ENCODE assay signal across 1 cellular context in the genomic region with DNA sequence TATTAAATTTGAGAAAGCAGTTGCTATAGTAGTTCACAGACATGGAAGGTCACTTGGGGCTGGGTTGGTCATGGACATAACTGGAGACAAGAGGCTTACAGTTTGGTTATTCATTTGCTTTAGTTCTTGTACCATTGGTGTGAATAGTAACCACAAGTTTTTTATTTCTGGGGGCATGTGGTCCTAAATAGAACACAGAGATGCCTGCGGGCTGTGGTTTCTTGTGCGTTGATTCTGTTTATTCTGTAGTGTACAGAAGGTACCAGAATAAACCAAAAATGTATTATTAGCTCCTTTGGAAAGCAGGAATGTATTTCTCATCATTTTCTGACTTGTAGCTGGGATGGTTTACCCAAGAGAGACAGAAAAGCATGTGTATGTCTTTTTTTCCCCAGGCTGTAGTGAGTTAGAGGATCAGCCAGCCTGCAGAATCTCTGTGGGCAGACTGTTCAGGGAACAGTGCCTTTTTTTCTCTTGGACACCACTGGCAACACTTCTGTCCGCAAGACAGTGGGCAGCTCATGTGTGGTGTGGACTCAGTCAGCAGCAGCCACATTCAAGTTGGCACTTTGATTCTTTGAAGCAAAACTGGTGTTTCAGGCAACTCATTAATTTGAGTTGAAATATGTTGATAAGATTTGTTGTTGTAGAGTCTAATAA.
TF ChIP-seq lines count a peak whose summit lies in the region.

No MANE protein-coding gene starts in this region.

TF ChIP-seq in GM12878, 131 proteins besides CTCF, POLR2A, EP300 and RAD21:
- TF ChIP-seq TBL1XR1 (IDR thresholded peaks at IDR 0.05; ENCODE audit: low read depth, low read length) (no peak), KAT2A (conservative IDR thresholded peaks at IDR 0.05; ENCODE audit: control insufficient read depth, low read depth, low read length) (no peak), MEF2B (IDR thresholded peaks at IDR 0.05; ENCODE audit: partially characterized antibody, poor library complexity, severe bottlenecking) (peak; percentile 48), FOXM1 (IDR thresholded peaks at IDR 0.05; ENCODE audit: low read depth, low read length) (no peak), TAF1 (IDR thresholded peaks at IDR 0.05; ENCODE audit: borderline replicate concordance, low read depth, low read length) (no peak)
- TF ChIP-seq, protein P1, sequence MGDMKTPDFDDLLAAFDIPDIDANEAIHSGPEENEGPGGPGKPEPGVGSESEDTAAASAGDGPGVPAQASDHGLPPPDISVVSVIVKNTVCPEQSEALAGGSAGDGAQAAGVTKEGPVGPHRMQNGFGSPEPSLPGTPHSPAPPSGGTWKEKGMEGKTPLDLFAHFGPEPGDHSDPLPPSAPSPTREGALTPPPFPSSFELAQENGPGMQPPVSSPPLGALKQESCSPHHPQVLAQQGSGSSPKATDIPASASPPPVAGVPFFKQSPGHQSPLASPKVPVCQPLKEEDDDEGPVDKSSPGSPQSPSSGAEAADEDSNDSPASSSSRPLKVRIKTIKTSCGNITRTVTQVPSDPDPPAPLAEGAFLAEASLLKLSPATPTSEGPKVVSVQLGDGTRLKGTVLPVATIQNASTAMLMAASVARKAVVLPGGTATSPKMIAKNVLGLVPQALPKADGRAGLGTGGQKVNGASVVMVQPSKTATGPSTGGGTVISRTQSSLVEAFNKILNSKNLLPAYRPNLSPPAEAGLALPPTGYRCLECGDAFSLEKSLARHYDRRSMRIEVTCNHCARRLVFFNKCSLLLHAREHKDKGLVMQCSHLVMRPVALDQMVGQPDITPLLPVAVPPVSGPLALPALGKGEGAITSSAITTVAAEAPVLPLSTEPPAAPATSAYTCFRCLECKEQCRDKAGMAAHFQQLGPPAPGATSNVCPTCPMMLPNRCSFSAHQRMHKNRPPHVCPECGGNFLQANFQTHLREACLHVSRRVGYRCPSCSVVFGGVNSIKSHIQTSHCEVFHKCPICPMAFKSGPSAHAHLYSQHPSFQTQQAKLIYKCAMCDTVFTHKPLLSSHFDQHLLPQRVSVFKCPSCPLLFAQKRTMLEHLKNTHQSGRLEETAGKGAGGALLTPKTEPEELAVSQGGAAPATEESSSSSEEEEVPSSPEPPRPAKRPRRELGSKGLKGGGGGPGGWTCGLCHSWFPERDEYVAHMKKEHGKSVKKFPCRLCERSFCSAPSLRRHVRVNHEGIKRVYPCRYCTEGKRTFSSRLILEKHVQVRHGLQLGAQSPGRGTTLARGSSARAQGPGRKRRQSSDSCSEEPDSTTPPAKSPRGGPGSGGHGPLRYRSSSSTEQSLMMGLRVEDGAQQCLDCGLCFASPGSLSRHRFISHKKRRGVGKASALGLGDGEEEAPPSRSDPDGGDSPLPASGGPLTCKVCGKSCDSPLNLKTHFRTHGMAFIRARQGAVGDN (IDR thresholded peaks at IDR 0.05), result no peak
TF ChIP-seq in GM12878: peak in this region for 1.
